8 cellular contexts compared by ENCODE assay signal in genomic region chr19:35716985-35717664, GRCh38. TPM values are rescaled to one million over a fixed set of nuclear protein-coding genes. Genes with fewer than 3 reads are reported as not detected.
DNase-seq lines count a peak whose midpoint lies in the region; ATAC-seq, FAIRE-seq and TF ChIP-seq lines count a peak whose summit lies in the region.

No MANE protein-coding gene starts in this region.

- no peaks in the 10 kb centered on the region for H3K27me3 ChIP-seq in left ventricle myocardium inferior (ENCODE audit: low read depth)
- no peaks in the 10 kb centered on the region for H3K27me3 ChIP-seq in psoas muscle (ENCODE audit: insufficient read depth in 3 of 3, low read length in 2 of 3)

- H3K27ac ChIP-seq in left ventricle myocardium inferior (replicated peaks): peak overlapping the region; percentile 95
- H3K27ac ChIP-seq in psoas muscle: peak overlapping the region; percentile 94

- H3K9me3 ChIP-seq in left ventricle myocardium inferior (replicated peaks): no peaks in the 10 kb centered on the region
- H3K9me3 ChIP-seq in psoas muscle: no peaks in the 10 kb centered on the region

- H3K36me3 ChIP-seq in left ventricle myocardium inferior (peaks cover 23% of the 10 kb centered on the region), psoas muscle (ENCODE audit: insufficient read depth in 1 of 2, low read depth in 1 of 2) (peaks cover 0 to 23% of the 10 kb centered on the region in 2 donors)

- TF ChIP-seq CTCF in GM12873 (IDR thresholded peaks at IDR 0.05; ENCODE audit: insufficient read depth, low read depth, low read length, missing control alignments) (peak; percentile 77), left ventricle myocardium inferior (IDR thresholded peaks at IDR 0.05; ENCODE audit: borderline replicate concordance) (peak; percentile 91), psoas muscle (IDR thresholded peaks at IDR 0.05) (peak; percentile 90)

- peak; percentile 59 for ATAC-seq in HG02623 (IDR thresholded peaks at IDR 0.05; ENCODE audit: unreplicated experiment)
- ATAC-seq in psoas muscle: peak; percentile 91 to 93 (median 92)

- H3K4me3 ChIP-seq in left ventricle myocardium inferior: peak overlapping the region; percentile 96
- H3K4me3 ChIP-seq in psoas muscle: peak overlapping the region; percentile 90

- peak; percentile 80 for DNase-seq in NCI-H128 (lab: John Stamatoyannopoulos, UW; ENCODE audit: unreplicated experiment)
- DNase-seq in T follicular helper cell (ENCODE audit: low read depth): peak; percentile 96
- DNase-seq in amygdala (lab: John Stamatoyannopoulos, UW): peak; percentile 47 to 97 (median 84)
- peak; percentile 96 for DNase-seq in left ventricle myocardium inferior
- peak; percentile 90 to 93 for DNase-seq in psoas muscle
- DNase-seq in urothelium cell line (ENCODE audit: low spot score): peak; percentile 87

- 0% methylated on average over 38 to 61 of the region's 61 CpGs for WGBS in psoas muscle, 3 donors

- peak; percentile 27 for FAIRE-seq in urothelium cell line (lab: Jason Lieb, UNC)

- H3K4me1 ChIP-seq in left ventricle myocardium inferior: peaks cover 45% of the 10 kb centered on the region
- peaks cover 23% of the 10 kb centered on the region for H3K4me1 ChIP-seq in psoas muscle

- intact Hi-C loops in left ventricle myocardium inferior (cut with micrococcal nuclease) (loop anchor here (2.0 kb wide), 1 partner anchor 20 kb away; no protein-coding TSS in a partner anchor), psoas muscle (cut with DNase I) (loop anchor here (1.0 to 5.0 kb wide), 5 partner anchors 22 to 170 kb away; partner anchors contain the start of genes COX6B1 (in 1 of the 2) and TMEM147 (in 1 of the 2))

RNA-seq across cellular contexts. Expression of gene KMT2B, which starts 0.7 kb away (rescaled TPM):
- 12.8 TPM for total RNA-seq in left ventricle myocardium inferior
- 10 to 100 TPM; 18.0 to 29.0 (median 23.4) TPM for total RNA-seq in psoas muscle
- polyA plus RNA-seq in psoas muscle: 10 to 100 TPM; 13.4 to 20.0 (median 19.2) TPM

RNA-seq across cellular contexts. Expression of gene ZBTB32, which starts 12.8 kb away (rescaled TPM):
- total RNA-seq in left ventricle myocardium inferior (not detected), psoas muscle (not detected)
- under 1 TPM in 2 of 3 donors, not detected in 1; 0.08 to 0.10 TPM for polyA plus RNA-seq in psoas muscle

RNA-seq across cellular contexts. Expression of gene IGFLR1, which starts 25.1 kb away (rescaled TPM):
- total RNA-seq in left ventricle myocardium inferior (4.9 TPM), psoas muscle (10 to 100 TPM in 1 of 4 donors, 1 to 10 TPM in 3; 2.0 to 12.4 (median 2.4) TPM)
- polyA plus RNA-seq in psoas muscle: 10 to 100 TPM in 1 of 3 donors, 1 to 10 TPM in 2; 5.8 to 11.9 (median 9.9) TPM

RNA-seq across cellular contexts. Expression of gene U2AF1L4, which starts 28.1 kb away (rescaled TPM):
- total RNA-seq in left ventricle myocardium inferior (24.9 TPM), psoas muscle (10 to 100 TPM; 13.3 to 28.7 (median 19.6) TPM)
- polyA plus RNA-seq in psoas muscle: 10 to 100 TPM; 12.3 to 26.6 (median 13.6) TPM

RNA-seq across cellular contexts. Expression of gene PSENEN, which starts 28.3 kb away (rescaled TPM):
- total RNA-seq in left ventricle myocardium inferior: 43.1 TPM
- 10 to 100 TPM; 34.7 to 41.0 (median 36.7) TPM for total RNA-seq in psoas muscle
- 100 to 1,000 TPM in 1 of 3 donors, 10 to 100 TPM in 2; 61.6 to 116 (median 67.7) TPM for polyA plus RNA-seq in psoas muscle

Comparison
In these comparisons a context has a peak if more than half of its experiments do, and no peak if none do; other contexts are left out.
1. Peak in every context shown above with its lines: DNase-seq, ATAC-seq, H3K4me3 ChIP-seq and H3K27ac ChIP-seq.